1 cellular context compared by ENCODE assay signal in the genomic region with DNA sequence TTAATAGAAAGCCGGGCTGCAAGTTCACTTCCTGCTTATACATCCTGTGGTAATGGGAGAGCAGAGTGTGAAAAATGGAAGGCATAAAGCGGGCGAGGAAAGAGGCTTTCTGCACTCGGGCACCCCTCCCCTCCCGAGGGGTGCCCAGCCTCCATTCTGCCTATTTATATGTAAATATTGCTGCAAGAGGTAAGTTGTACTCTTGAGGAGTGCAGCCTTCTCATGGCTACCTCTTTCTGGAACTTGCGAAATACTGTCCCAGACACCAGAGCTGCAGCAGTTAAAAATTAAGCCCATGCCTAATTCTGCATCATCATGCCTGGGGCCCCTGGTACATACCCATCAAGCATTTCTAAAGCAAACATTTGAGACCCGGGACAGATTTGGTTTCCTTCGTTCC.
TF ChIP-seq lines count a peak whose summit lies in the region.

No MANE protein-coding gene starts in this region.

TF ChIP-seq in GM23338, 12 proteins besides CTCF, POLR2A, EP300 and RAD21 (continued from another document):
- TF ChIP-seq, protein P1, sequence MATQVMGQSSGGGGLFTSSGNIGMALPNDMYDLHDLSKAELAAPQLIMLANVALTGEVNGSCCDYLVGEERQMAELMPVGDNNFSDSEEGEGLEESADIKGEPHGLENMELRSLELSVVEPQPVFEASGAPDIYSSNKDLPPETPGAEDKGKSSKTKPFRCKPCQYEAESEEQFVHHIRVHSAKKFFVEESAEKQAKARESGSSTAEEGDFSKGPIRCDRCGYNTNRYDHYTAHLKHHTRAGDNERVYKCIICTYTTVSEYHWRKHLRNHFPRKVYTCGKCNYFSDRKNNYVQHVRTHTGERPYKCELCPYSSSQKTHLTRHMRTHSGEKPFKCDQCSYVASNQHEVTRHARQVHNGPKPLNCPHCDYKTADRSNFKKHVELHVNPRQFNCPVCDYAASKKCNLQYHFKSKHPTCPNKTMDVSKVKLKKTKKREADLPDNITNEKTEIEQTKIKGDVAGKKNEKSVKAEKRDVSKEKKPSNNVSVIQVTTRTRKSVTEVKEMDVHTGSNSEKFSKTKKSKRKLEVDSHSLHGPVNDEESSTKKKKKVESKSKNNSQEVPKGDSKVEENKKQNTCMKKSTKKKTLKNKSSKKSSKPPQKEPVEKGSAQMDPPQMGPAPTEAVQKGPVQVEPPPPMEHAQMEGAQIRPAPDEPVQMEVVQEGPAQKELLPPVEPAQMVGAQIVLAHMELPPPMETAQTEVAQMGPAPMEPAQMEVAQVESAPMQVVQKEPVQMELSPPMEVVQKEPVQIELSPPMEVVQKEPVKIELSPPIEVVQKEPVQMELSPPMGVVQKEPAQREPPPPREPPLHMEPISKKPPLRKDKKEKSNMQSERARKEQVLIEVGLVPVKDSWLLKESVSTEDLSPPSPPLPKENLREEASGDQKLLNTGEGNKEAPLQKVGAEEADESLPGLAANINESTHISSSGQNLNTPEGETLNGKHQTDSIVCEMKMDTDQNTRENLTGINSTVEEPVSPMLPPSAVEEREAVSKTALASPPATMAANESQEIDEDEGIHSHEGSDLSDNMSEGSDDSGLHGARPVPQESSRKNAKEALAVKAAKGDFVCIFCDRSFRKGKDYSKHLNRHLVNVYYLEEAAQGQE (IDR thresholded peaks at IDR 0.05; ENCODE audit: unreplicated experiment), result no peak
- TF ChIP-seq ZNF114 (CRISPR knock-in tag; IDR thresholded peaks at IDR 0.05), result no peak
- no peak for TF ChIP-seq CREB1 (CRISPR knock-in tag; IDR thresholded peaks at IDR 0.05; ENCODE audit: low read depth)
- TF ChIP-seq STAT1 (IDR thresholded peaks at IDR 0.05; ENCODE audit: unreplicated experiment), result no peak
